Comparison of ENCODE assay signal across 18 cellular contexts in genomic region chr11:12979928-12980689, GRCh38. TPM values are rescaled to one million over a fixed set of nuclear protein-coding genes. Genes with fewer than 3 reads are reported as not detected.
A peak's percentile ranks its signal among the peaks of the same experiment; 100 is the strongest.
DNase-seq lines count a peak whose midpoint lies in the region; ATAC-seq and TF ChIP-seq lines count a peak whose summit lies in the region.
"Had no signal": no experiment of that assay in that cellular context is flagged by ENCODE, and none has a peak within 500 bp of the region (broad histone marks: within the 10 kb centered on the region; RNA-seq: fewer than 3 reads in every experiment).

No MANE protein-coding gene starts in this region.

- H2AFZ ChIP-seq in SK-N-SH (ENCODE audit: low read depth) = no peak overlapping the region

- POLR2A ChIA-PET in SK-N-SH (lab: Yijun Ruan, JAX) = no interaction called here

- no peaks in the 10 kb centered on the region for H3K27me3 Mint-ChIP-seq in type B pancreatic cell

- H3K36me3 Mint-ChIP-seq in type B pancreatic cell = no peaks in the 10 kb centered on the region
- H3K36me3 Mint-ChIP-seq: activated naive CD4-positive, alpha-beta T cell treated with anti-CD3 and anti-CD28 coated beads, Interleukin-2, amount 10 ng/mL, durations not matched to agents 7 days and 5 days had no signal

- no peak overlapping the region for H3K4me2 ChIP-seq in SK-N-SH

- H3F3A ChIP-seq in SK-N-SH (replicated peaks; ENCODE audit: insufficient read depth) = no peaks in the 10 kb centered on the region

- no peak overlapping the region for H3K27ac ChIP-seq in SK-N-SH (ENCODE audit: low read depth in 2 of 2, low read length in 1 of 2)
- H3K27ac ChIP-seq: breast epithelium, ovary, testis had no signal

- no peaks in the 10 kb centered on the region for H3K9me2 ChIP-seq in SK-N-SH

- ATAC-seq in GM19463 (IDR thresholded peaks at IDR 0.05; ENCODE audit: unreplicated experiment) (no peak), HG03342 (IDR thresholded peaks at IDR 0.05; ENCODE audit: unreplicated experiment) (no peak)

- no peaks in the 10 kb centered on the region for H4K20me1 ChIP-seq in SK-N-SH (ENCODE audit: insufficient read depth)

- H3K79me2 ChIP-seq in SK-N-SH (ENCODE audit: insufficient read depth) = no peaks in the 10 kb centered on the region

- H3K9me3 Mint-ChIP-seq in type B pancreatic cell = no peaks in the 10 kb centered on the region
- H3K9me3 Mint-ChIP-seq: activated naive CD4-positive, alpha-beta T cell treated with anti-CD3 and anti-CD28 coated beads, Interleukin-2, amount 10 ng/mL, durations not matched to agents 7 days and 5 days had no signal

- DNase-seq in NCI-H2227 treated with DMSO at 0.1 percent for 48 hours (lab: John Stamatoyannopoulos, UW) (peak; percentile 24), NCI-H2227 (lab: John Stamatoyannopoulos, UW; ENCODE audit: unreplicated experiment) (no peak), NCI-H2196 (lab: John Stamatoyannopoulos, UW; ENCODE audit: unreplicated experiment) (peak; percentile 89), SK-N-SH (no peak), type B pancreatic cell (ENCODE audit: extremely low spot score, unreplicated experiment) (no peak), NK-92 (lab: John Stamatoyannopoulos, UW; ENCODE audit: unreplicated experiment) (no peak)
- DNase-seq: activated naive CD4-positive, alpha-beta T cell treated with anti-CD3 and anti-CD28 coated beads, Interleukin-2, amount 10 ng/mL, durations not matched to agents 7 days and 5 days; effector CD8-positive, alpha-beta T cell; NCI-H1694; ovary; stimulated activated CD4-positive, alpha-beta T cell treated with anti-CD3 and anti-CD28 coated beads, Interleukin-12 subunit alpha, Interleukin-12 subunit beta, amount 100 ng/mL, for 4 hours; testis had no signal

- TF ChIP-seq RAD21 in SK-N-SH (IDR thresholded peaks at IDR 0.05; ENCODE audit: low read length) = no peak

- peaks cover 10% of the 10 kb centered on the region; the same call in 1 of the 2 replicates for H3K27me3 ChIP-seq in SK-N-SH (ENCODE audit: insufficient read depth)
- H3K27me3 ChIP-seq: breast epithelium, ovary, testis had no signal

- no peak for TF ChIP-seq EP300 in SK-N-SH (IDR thresholded peaks at IDR 0.05; ENCODE audit: borderline replicate concordance in 1 of 2, low read depth in 1 of 2, low read length in 1 of 2)

- H3K4me3 ChIP-seq in SK-N-SH (ENCODE audit: low read depth in 2 of 2, low read length in 1 of 2) = no peak overlapping the region
- H3K4me3 ChIP-seq: breast epithelium, ovary, testis had no signal

- no peak overlapping the region for H3K4me3 Mint-ChIP-seq in type B pancreatic cell
- H3K4me3 Mint-ChIP-seq: activated naive CD4-positive, alpha-beta T cell treated with anti-CD3 and anti-CD28 coated beads, Interleukin-2, amount 10 ng/mL, durations not matched to agents 7 days and 5 days had no signal

- H3K4me1 ChIP-seq in SK-N-SH (ENCODE audit: control insufficient read depth in 1 of 2, insufficient read depth in 2 of 2, low read depth in 1 of 2, low read length in 1 of 2) = no peaks in the 10 kb centered on the region
- H3K4me1 ChIP-seq: breast epithelium, testis had no signal

- H3K4me1 Mint-ChIP-seq in type B pancreatic cell (ENCODE audit: unreplicated experiment) = peaks cover 38% of the 10 kb centered on the region
- H3K4me1 Mint-ChIP-seq: activated naive CD4-positive, alpha-beta T cell treated with anti-CD3 and anti-CD28 coated beads, Interleukin-2, amount 10 ng/mL, durations not matched to agents 7 days and 5 days had no signal

- no peaks in the 10 kb centered on the region for H3K36me3 ChIP-seq in SK-N-SH (replicated peaks in 1 of 2; ENCODE audit: control insufficient read depth in 1 of 2, insufficient read depth in 2 of 2, low read length in 1 of 2)
- H3K36me3 ChIP-seq: breast epithelium, ovary had no signal

- H3K9ac ChIP-seq in SK-N-SH = no peak overlapping the region

- TF ChIP-seq CTCF in SK-N-SH (IDR thresholded peaks at IDR 0.05) (no peak), type B pancreatic cell (conservative IDR thresholded peaks at IDR 0.05) (no peak)

- WGBS in SK-N-SH (ENCODE audit: low lambda C conversion rate) = 44% methylated on average over 8 of the region's 8 CpGs

- H3K27ac Mint-ChIP-seq in type B pancreatic cell = peak overlapping the region; percentile 3
- H3K27ac Mint-ChIP-seq: activated naive CD4-positive, alpha-beta T cell treated with anti-CD3 and anti-CD28 coated beads, Interleukin-2, amount 10 ng/mL, durations not matched to agents 7 days and 5 days had no signal

- no peaks in the 10 kb centered on the region for H3K9me3 ChIP-seq in SK-N-SH
- H3K9me3 ChIP-seq: breast epithelium, ovary, testis had no signal

- CTCF ChIA-PET in SK-N-SH (lab: Yijun Ruan, JAX) = interaction anchor here (0.7 to 3.3 kb wide), 7 partner anchors 16 to 921 kb away, joined by 3 to 12 read pairs (median 6); no protein-coding TSS in a partner anchor

TF ChIP-seq in SK-N-SH, 30 proteins besides CTCF, POLR2A, EP300 and RAD21:
- TF ChIP-seq EZH2phosphoT487 (IDR thresholded peaks at IDR 0.05; ENCODE audit: borderline replicate concordance, low read depth) = no peak
- TF ChIP-seq USF1 (IDR thresholded peaks at IDR 0.05; ENCODE audit: borderline replicate concordance, low read depth) = no peak
- peak; percentile 36 for TF ChIP-seq GATA2 (CRISPR knock-in tag; IDR thresholded peaks at IDR 0.05)
- TF ChIP-seq TCF12 (IDR thresholded peaks at IDR 0.05) = no peak
- TF ChIP-seq, protein P1, sequence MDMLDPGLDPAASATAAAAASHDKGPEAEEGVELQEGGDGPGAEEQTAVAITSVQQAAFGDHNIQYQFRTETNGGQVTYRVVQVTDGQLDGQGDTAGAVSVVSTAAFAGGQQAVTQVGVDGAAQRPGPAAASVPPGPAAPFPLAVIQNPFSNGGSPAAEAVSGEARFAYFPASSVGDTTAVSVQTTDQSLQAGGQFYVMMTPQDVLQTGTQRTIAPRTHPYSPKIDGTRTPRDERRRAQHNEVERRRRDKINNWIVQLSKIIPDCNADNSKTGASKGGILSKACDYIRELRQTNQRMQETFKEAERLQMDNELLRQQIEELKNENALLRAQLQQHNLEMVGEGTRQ (IDR thresholded peaks at IDR 0.05; ENCODE audit: borderline replicate concordance, low read depth, low read length) = no peak
- TF ChIP-seq NFIC (IDR thresholded peaks at IDR 0.05; ENCODE audit: borderline replicate concordance) = no peak

RNA-seq across cellular contexts. Expression of gene RASSF10, which starts 29.0 kb away (rescaled TPM):
- not detected in 2 replicates for polyA plus RNA-seq in SK-N-SH (2012; rRNA removed)
- polyA plus RNA-seq in SK-N-SH (2012; cell fraction: cytosol; rRNA removed) = not detected in 2 replicates
- not detected in 2 replicates for polyA plus RNA-seq in SK-N-SH (2012; cell fraction: nucleus; rRNA removed)
- total RNA-seq in type B pancreatic cell (ENCODE audit: low replicate concordance) = 8.6 and 13.8 TPM in 2 replicates
- total RNA-seq: A172; activated CD8-positive, alpha-beta memory T cell treated with anti-CD3 and anti-CD28 coated beads for 36 hours; fibroblast of villous mesenchyme had no signal

Comparison
In these comparisons a context has a peak if more than half of its experiments do, and no peak if none do; other contexts are left out.
1. DNase-seq: peak in NCI-H2227 treated with DMSO at 0.1 percent for 48 hours (single experiment) and NCI-H2196 (single experiment); none in NCI-H2227 (single experiment), SK-N-SH (single experiment), type B pancreatic cell (single experiment) and NK-92 (single experiment).